23 cellular contexts compared by ENCODE assay signal in the genomic region with DNA sequence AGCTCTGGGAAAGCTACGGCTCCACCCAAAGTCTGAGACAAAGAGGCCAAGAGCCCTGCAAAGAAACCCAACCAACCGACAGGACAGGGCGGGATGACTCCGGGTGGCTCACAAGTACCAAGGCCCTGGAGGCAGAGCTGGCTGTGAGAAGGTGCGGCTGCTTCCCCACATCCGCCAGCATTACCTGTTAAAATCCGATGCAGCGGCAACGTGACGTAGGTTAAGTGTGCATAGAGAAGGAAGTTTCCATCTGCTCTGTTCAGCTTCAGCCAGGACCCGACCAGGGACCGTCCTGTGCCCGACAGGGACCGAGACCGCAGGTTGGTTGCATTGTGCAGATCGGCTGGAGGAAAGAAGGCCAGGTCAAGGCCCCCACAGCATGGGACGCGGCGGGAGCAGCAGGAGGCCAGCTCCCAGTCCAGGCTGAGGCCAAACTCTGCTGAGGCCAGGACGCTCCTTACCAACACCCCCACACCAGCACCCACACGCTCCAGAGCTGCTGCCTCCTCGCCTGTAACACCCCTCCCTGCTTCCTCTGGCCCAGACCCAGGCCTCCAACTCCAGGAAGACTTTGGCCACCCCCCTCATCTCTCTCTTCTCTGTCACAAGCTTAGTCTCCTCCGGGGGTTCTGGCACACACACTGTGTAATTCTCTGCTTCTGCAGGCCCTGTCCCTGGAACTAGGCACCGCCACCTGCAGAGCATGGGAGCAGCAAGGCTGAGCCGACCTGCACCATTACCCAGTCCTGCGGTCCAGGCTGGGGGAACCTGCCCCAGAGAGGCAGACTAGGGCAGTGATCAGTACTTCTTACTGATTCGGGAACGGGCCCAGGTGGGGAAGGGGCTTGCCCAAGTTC. TPM values are rescaled to one million over a fixed set of nuclear protein-coding genes. Genes with fewer than 3 reads are reported as not detected.
A peak's percentile ranks its signal among the peaks of the same experiment; 100 is the strongest.
DNase-seq lines count a peak whose midpoint lies in the region; ATAC-seq and TF ChIP-seq lines count a peak whose summit lies in the region.
"Had no signal": no experiment of that assay in that cellular context is flagged by ENCODE, and none has a peak within 500 bp of the region (broad histone marks: within the 10 kb centered on the region; RNA-seq: fewer than 3 reads in every experiment).

No MANE protein-coding gene starts in this region.

- H3K9me3 Mint-ChIP-seq in GM23338 (no peaks in the 10 kb centered on the region; the same call in 2 of the 3 replicates), neural progenitor cell (no peaks in the 10 kb centered on the region)
- H3K9me3 Mint-ChIP-seq: activated naive CD8-positive, alpha-beta T cell treated with anti-CD3 and anti-CD28 coated beads, Interleukin-2, amount 50 U/mL, for 24 hours; brain; CD8-positive, alpha-beta memory T cell; natural killer cell had no signal

- H3K27me3 ChIP-seq in GM23338 (ENCODE audit: insufficient read depth): no peaks in the 10 kb centered on the region
- H3K27me3 ChIP-seq in neural progenitor cell: no peaks in the 10 kb centered on the region
- H3K27me3 ChIP-seq in thyroid gland: no peaks in the 10 kb centered on the region
- H3K27me3 ChIP-seq: left lung, sigmoid colon had no signal

- H2AFZ ChIP-seq in GM23338 (no peak overlapping the region), neural progenitor cell (replicated peaks) (no peak overlapping the region)
- H2AFZ ChIP-seq: parathyroid adenoma had no signal

- no peaks in the 10 kb centered on the region for H3K9me3 ChIP-seq in neural progenitor cell (ENCODE audit: low read depth)
- H3K9me3 ChIP-seq in thyroid gland: no peaks in the 10 kb centered on the region
- H3K9me3 ChIP-seq: left lung, sigmoid colon had no signal

- DNase-seq in GM23338 (ENCODE audit: low spot score) (no peak), choroid plexus epithelial cell (ENCODE audit: low read depth) (peak; percentile 21), neural progenitor cell (ENCODE audit: low spot score) (no peak), thyroid gland (no peak)
- DNase-seq: activated effector memory CD4-positive, alpha-beta T cell treated with Interleukin-2 at 50 U/mL for 16 hours; activated naive CD8-positive, alpha-beta T cell treated with anti-CD3 and anti-CD28 coated beads, Interleukin-2, amount 50 U/mL, for 24 hours; CD8-positive, alpha-beta memory T cell; left lung; midbrain; natural killer cell; NCI-H1092 treated with DMSO at 0.1 percent for 48 hours; NCI-H2081 treated with DMSO at 0.1 percent for 48 hours; NK-92 treated with Interleukin-12 subunit alpha and Interleukin-12 subunit beta, amount 100 ng/mL, for 24 hours; sigmoid colon; T-helper 17 cell; WERI-Rb-1 had no signal

- H3K4me2 ChIP-seq in GM23338 (no peak overlapping the region), neural progenitor cell (no peak overlapping the region)

- TF ChIP-seq POLR2A in thyroid gland (IDR thresholded peaks at IDR 0.05): no peak

- H3K4me3 ChIP-seq in GM23338 (no peak overlapping the region), choroid plexus epithelial cell (ENCODE audit: low read depth, low read length) (no peak overlapping the region), neural progenitor cell (no peak overlapping the region), thyroid gland (replicated peaks in 1 of 3) (no peak overlapping the region)
- H3K4me3 ChIP-seq: coronary artery, left lung, sigmoid colon had no signal

- H3K79me2 ChIP-seq in GM23338 (replicated peaks; ENCODE audit: insufficient read depth) (no peaks in the 10 kb centered on the region), neural progenitor cell (ENCODE audit: low read depth) (no peaks in the 10 kb centered on the region)
- H3K79me2 ChIP-seq: parathyroid adenoma had no signal

- H3K27me3 Mint-ChIP-seq in GM23338 (ENCODE audit: insufficient read depth, low read depth, poor library complexity): peaks cover 9% of the 10 kb centered on the region
- H3K27me3 Mint-ChIP-seq in neural progenitor cell (ENCODE audit: insufficient read depth, low read depth): peaks cover 2% of the 10 kb centered on the region
- H3K27me3 Mint-ChIP-seq: activated naive CD8-positive, alpha-beta T cell treated with anti-CD3 and anti-CD28 coated beads, Interleukin-2, amount 50 U/mL, for 24 hours; CD8-positive, alpha-beta memory T cell; T-helper 17 cell had no signal

- ATAC-seq in GM23338: peak; percentile 41
- ATAC-seq in GM21423 (IDR thresholded peaks at IDR 0.05; ENCODE audit: unreplicated experiment): no peak
- no peak for ATAC-seq in GM18511 (IDR thresholded peaks at IDR 0.05; ENCODE audit: unreplicated experiment)
- ATAC-seq: activated naive CD8-positive, alpha-beta T cell treated with anti-CD3 and anti-CD28 coated beads, Interleukin-2, amount 50 U/mL, for 24 hours; left lung; natural killer cell; Panc1; T-helper 17 cell had no signal

- H3K36me3 ChIP-seq in GM23338 (ENCODE audit: insufficient read depth) (peaks cover 3% of the 10 kb centered on the region; the same call in 1 of the 2 replicates), neural progenitor cell (no peaks in the 10 kb centered on the region), thyroid gland (peaks cover 9 to 13% of the 10 kb centered on the region in 2 donors)

- H3K4me1 Mint-ChIP-seq in GM23338 (peaks cover 35% of the 10 kb centered on the region), neural progenitor cell (peaks cover 30% of the 10 kb centered on the region)
- H3K4me1 Mint-ChIP-seq: activated naive CD8-positive, alpha-beta T cell treated with anti-CD3 and anti-CD28 coated beads, Interleukin-2, amount 50 U/mL, for 24 hours; CD8-positive, alpha-beta memory T cell; natural killer cell; T-helper 17 cell had no signal

- H3F3A ChIP-seq in GM23338 (replicated peaks; ENCODE audit: low read depth): no peaks in the 10 kb centered on the region
- H3F3A ChIP-seq in neural progenitor cell (ENCODE audit: low read depth): peaks cover 8% of the 10 kb centered on the region

- H4K20me1 ChIP-seq in GM23338 (replicated peaks; ENCODE audit: insufficient read depth) (no peaks in the 10 kb centered on the region), neural progenitor cell (ENCODE audit: low read depth) (peaks cover 9% of the 10 kb centered on the region)

- H3K27ac Mint-ChIP-seq in GM23338 (peak overlapping the region; percentile 52; the same call in 1 of the 2 replicates), neural progenitor cell (peak overlapping the region; percentile 99)
- H3K27ac Mint-ChIP-seq: activated naive CD8-positive, alpha-beta T cell treated with anti-CD3 and anti-CD28 coated beads, Interleukin-2, amount 50 U/mL, for 24 hours; natural killer cell; T-helper 17 cell had no signal

- intact Hi-C loops in thyroid gland (cut with DNase I): no loop called here

- no peaks in the 10 kb centered on the region for H3K9me2 ChIP-seq in GM23338 (ENCODE audit: insufficient read depth)

- no peak overlapping the region for H3K9ac ChIP-seq in neural progenitor cell
- H3K9ac ChIP-seq: parathyroid adenoma had no signal

- H3K4me1 ChIP-seq in GM23338 (ENCODE audit: insufficient read depth): 0 out of 2 replicates have a peak, but pooled peaks cover 4% of the 10 kb centered on the region
- peaks cover 7% of the 10 kb centered on the region for H3K4me1 ChIP-seq in neural progenitor cell
- peaks cover 0 to 5% of the 10 kb centered on the region in 2 donors for H3K4me1 ChIP-seq in thyroid gland
- H3K4me1 ChIP-seq: left lung had no signal

- 93 to 97% methylated on average over 17 to 24 of the region's 28 CpGs for WGBS in thyroid gland, 2 donors

- peak overlapping the region; percentile 67 for H3K27ac ChIP-seq in C4-2B
- no peak overlapping the region for H3K27ac ChIP-seq in GM23338 (ENCODE audit: low read depth)
- no peak overlapping the region for H3K27ac ChIP-seq in neural progenitor cell
- no peak overlapping the region for H3K27ac ChIP-seq in thyroid gland
- H3K27ac ChIP-seq: coronary artery, left lung, parathyroid adenoma, sigmoid colon, WERI-Rb-1 had no signal

- H3K36me3 Mint-ChIP-seq in GM23338 (ENCODE audit: low read depth) (peaks cover 16% of the 10 kb centered on the region; the same call in 2 of the 3 replicates), neural progenitor cell (peaks cover 2% of the 10 kb centered on the region)
- H3K36me3 Mint-ChIP-seq: natural killer cell had no signal

- no peak overlapping the region; the same call in 2 of the 3 replicates for H3K4me3 Mint-ChIP-seq in GM23338
- peak overlapping the region; percentile 62 for H3K4me3 Mint-ChIP-seq in neural progenitor cell
- H3K4me3 Mint-ChIP-seq: activated naive CD8-positive, alpha-beta T cell treated with anti-CD3 and anti-CD28 coated beads, Interleukin-2, amount 50 U/mL, for 24 hours; brain; CD8-positive, alpha-beta memory T cell; natural killer cell; T-helper 17 cell had no signal

- TF ChIP-seq CTCF in C4-2B (conservative IDR thresholded peaks at IDR 0.05) (no peak), GM23338 (conservative IDR thresholded peaks at IDR 0.05; ENCODE audit: low read depth in 2 of 2) (no peak), choroid plexus epithelial cell (conservative IDR thresholded peaks at IDR 0.05; ENCODE audit: low read depth, low read length) (no peak), neural progenitor cell (IDR thresholded peaks at IDR 0.05) (no peak), thyroid gland (IDR thresholded peaks at IDR 0.05) (no peak)

TF ChIP-seq in GM23338, 12 proteins besides CTCF, POLR2A, EP300 and RAD21:
- TF ChIP-seq EZH2phosphoT487 (IDR thresholded peaks at IDR 0.05; ENCODE audit: unreplicated experiment) (no peak), ZNF331 (CRISPR knock-in tag; IDR thresholded peaks at IDR 0.05; ENCODE audit: low read depth) (no peak), NANOG (IDR thresholded peaks at IDR 0.05; ENCODE audit: borderline replicate concordance) (no peak), POLR2AphosphoS5 (IDR thresholded peaks at IDR 0.05; ENCODE audit: low read depth) (no peak), EZH2 (IDR thresholded peaks at IDR 0.05; ENCODE audit: low read depth, unreplicated experiment) (no peak), ZNF114 (CRISPR knock-in tag; IDR thresholded peaks at IDR 0.05) (no peak)
TF ChIP-seq in GM23338: peak in this region for 0.

RNA-seq across cellular contexts. Expression of gene NUP50, which starts 34.1 kb away (rescaled TPM):
- total RNA-seq in GM23338 (2014; rRNA removed; shearing (Covaris generic)): 96.6 and 97.4 TPM in 2 replicates
- polyA plus RNA-seq in GM23338 (2016; fragmentation: Nextera tagmentation; extraction: Ambion mirVana): 43.7 and 45.9 TPM in 2 replicates
- total RNA-seq in neural progenitor cell (ENCODE audit: low replicate concordance) (87.2 and 96.8 TPM in 2 replicates), thyroid gland (100 to 1,000 TPM in 2 of 4 donors, 10 to 100 TPM in 2; 53.9 to 128 (median 91.9) TPM)

RNA-seq across cellular contexts. Expression of gene KIAA0930, which starts 42.9 kb away (rescaled TPM):
- total RNA-seq in GM23338 (2014; rRNA removed; shearing (Covaris generic)): 78.6 and 81.8 TPM in 2 replicates
- polyA plus RNA-seq in GM23338 (2016; fragmentation: Nextera tagmentation; extraction: Ambion mirVana): 15.0 and 19.1 TPM in 2 replicates
- total RNA-seq in neural progenitor cell (ENCODE audit: low replicate concordance): 15.0 and 36.7 TPM in 2 replicates
- 10 to 100 TPM; 21.0 to 42.7 (median 25.0) TPM for total RNA-seq in thyroid gland
